ENCODE assay signal across 16 cellular contexts in the genomic region with DNA sequence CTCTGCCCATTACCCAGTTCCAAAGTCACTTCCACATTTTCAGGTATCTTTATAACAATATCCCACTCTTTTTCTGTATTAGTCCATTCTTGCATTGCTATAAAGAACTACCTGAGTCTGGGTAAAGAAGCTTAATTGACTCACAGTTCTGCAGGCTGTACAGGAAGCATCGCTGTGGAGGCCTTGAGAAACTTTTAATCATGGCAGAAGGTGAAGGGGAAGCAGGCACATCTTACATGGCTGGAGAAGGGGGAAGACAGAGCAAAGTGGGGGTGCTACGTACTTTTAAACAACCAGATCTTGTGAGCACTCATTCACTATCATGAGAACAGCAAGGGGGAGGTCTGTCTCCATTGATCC.
DNase-seq lines count a peak whose midpoint lies in the region; ATAC-seq, FAIRE-seq and TF ChIP-seq lines count a peak whose summit lies in the region.
"Had no signal": no experiment of that assay in that cellular context is flagged by ENCODE, and none has a peak within 500 bp of the region (broad histone marks: within the 10 kb centered on the region; RNA-seq: fewer than 3 reads in every experiment).

No MANE protein-coding gene starts in this region.

- in situ Hi-C loops in HepG2 (cut with HindIII; ENCODE audit: extremely low pct_ligation_motif_present, low pct_unique_long_range_greater_than_20kb) (no loop called here), gastrocnemius medialis (cut with MboI; ENCODE audit: low sequenced_read_pairs in 4 of 4) (no loop called here)

- TF ChIP-seq RAD21 in HepG2 (CRISPR knock-in tag; IDR thresholded peaks at IDR 0.05) = no peak

- H3K79me2 ChIP-seq in ACC112 (ENCODE audit: control insufficient read depth, insufficient read depth, low read length, unreplicated experiment) = no peaks in the 10 kb centered on the region
- H3K79me2 ChIP-seq in HepG2 (ENCODE audit: insufficient read depth, low read length) = peaks cover 2% of the 10 kb centered on the region

- H3K4me2 ChIP-seq in HepG2 (ENCODE audit: low read depth, low read length) = no peak overlapping the region

- WGBS in HepG2 (ENCODE audit: low lambda C conversion rate) = 96% methylated on average over 2 of the region's 2 CpGs

- H3K36me3 ChIP-seq in ACC112 (ENCODE audit: insufficient read depth, low read length) = 0 out of 2 replicates have a peak, but pooled peaks cover 4% of the 10 kb centered on the region
- H3K36me3 ChIP-seq in adipocyte (ENCODE audit: control insufficient read depth, insufficient read depth, low read length, severe bottlenecking) = no peaks in the 10 kb centered on the region
- H3K36me3 ChIP-seq in HepG2 (replicated peaks in 1 of 2; ENCODE audit: control insufficient read depth in 1 of 2, insufficient read depth in 2 of 2, low read length in 2 of 2) = peaks cover 1 to 29% of the 10 kb centered on the region in 2 experiments; a peak in 3 of 5 replicates
- no peaks in the 10 kb centered on the region for H3K36me3 ChIP-seq in gastrocnemius medialis

- BruUV-seq in HepG2 (replicated peaks; lab: Mats Ljungman, UMichigan) = no TSS peak

- H2AFZ ChIP-seq in ACC112 (ENCODE audit: low read length, unreplicated experiment) (no peak overlapping the region), HepG2 (ENCODE audit: low read length) (no peak overlapping the region)
- H2AFZ ChIP-seq: PC-9 had no signal

- CTCF ChIA-PET in HepG2 (lab: Yijun Ruan, JAX; ENCODE audit: low intra/inter-chr PET ratio, low total read pairs) = no interaction called here

- H3K4me1 ChIP-seq in ACC112 (ENCODE audit: control insufficient read depth, insufficient read depth, low read length, unreplicated experiment) = peaks cover 31% of the 10 kb centered on the region
- peaks cover 42% of the 10 kb centered on the region for H3K4me1 ChIP-seq in adipocyte (ENCODE audit: control insufficient read depth, insufficient read depth, low read length)
- H3K4me1 ChIP-seq in HepG2 (ENCODE audit: insufficient read depth, low read length) = peaks cover 79% of the 10 kb centered on the region
- peaks cover 47 to 48% of the 10 kb centered on the region in 2 donors for H3K4me1 ChIP-seq in gastrocnemius medialis

- H3K4me3 Mint-ChIP-seq in effector memory CD8-positive, alpha-beta T cell = no peak overlapping the region
- H3K4me3 Mint-ChIP-seq: IgD-negative memory B cell had no signal

- no peaks in the 10 kb centered on the region for H4K20me1 ChIP-seq in HepG2 (ENCODE audit: insufficient read depth, low read length)

- intact Hi-C loops in HepG2 (cut with micrococcal nuclease; ENCODE audit: unreplicated experiment) = no loop called here
- intact Hi-C loops in gastrocnemius medialis (cut with DNase I; ENCODE audit: low total_unique reads) = no loop called here

- H3K27me3 Mint-ChIP-seq in effector memory CD8-positive, alpha-beta T cell = no peaks in the 10 kb centered on the region
- H3K27me3 Mint-ChIP-seq: IgD-negative memory B cell had no signal

- H3K27ac ChIP-seq in ACC112 (ENCODE audit: low read depth, low read length) (peak overlapping the region; percentile 98), HepG2 (ENCODE audit: extremely low read length, insufficient read depth, low read length) (no peak overlapping the region), gastrocnemius medialis (peak overlapping the region in 3 of 4 donors; percentile 75 to 85 (median 82))
- H3K27ac ChIP-seq: SK-N-MC had no signal

- POLR2A ChIA-PET in HepG2 (lab: Yijun Ruan, JAX) = no interaction called here

- H3K27ac Mint-ChIP-seq in effector memory CD8-positive, alpha-beta T cell = no peak overlapping the region

- H3K9me3 ChIP-seq in adipocyte (ENCODE audit: control insufficient read depth, low read length) = peaks cover 13% of the 10 kb centered on the region
- H3K9me3 ChIP-seq in HepG2 (ENCODE audit: low read length) = peaks cover 22% of the 10 kb centered on the region
- H3K9me3 ChIP-seq in gastrocnemius medialis = no peaks in the 10 kb centered on the region

- no peaks in the 10 kb centered on the region for H3K36me3 Mint-ChIP-seq in effector memory CD8-positive, alpha-beta T cell (ENCODE audit: insufficient read depth)

- H3K4me1 Mint-ChIP-seq in effector memory CD8-positive, alpha-beta T cell (ENCODE audit: low read depth in 2 of 2) = no peaks in the 10 kb centered on the region

- no peak for TF ChIP-seq POLR2A in HepG2 (IDR thresholded peaks at IDR 0.05; ENCODE audit: insufficient read depth in 1 of 2, low read depth in 2 of 2, low read length in 2 of 2)
- no peak for TF ChIP-seq POLR2A in gastrocnemius medialis (IDR thresholded peaks at IDR 0.05)

- H3K4me3 ChIP-seq in ACC112 (ENCODE audit: low read depth, low read length) (peak overlapping the region; percentile 3; the same call in 1 of the 2 replicates), adipocyte (ENCODE audit: low read length) (no peak overlapping the region), HepG2 (replicated peaks in 1 of 3; ENCODE audit: insufficient read depth in 1 of 3, low read depth in 2 of 3, low read length in 3 of 3) (no peak overlapping the region), gastrocnemius medialis (no peak overlapping the region)
- H3K4me3 ChIP-seq: PC-9, SK-N-MC had no signal

- H3K9me3 Mint-ChIP-seq in effector memory CD8-positive, alpha-beta T cell = no peaks in the 10 kb centered on the region

- H3K9ac ChIP-seq in adipocyte (ENCODE audit: low read length) (peak overlapping the region; percentile 43), HepG2 (ENCODE audit: insufficient read depth, low read depth, low read length) (no peak overlapping the region)

- FAIRE-seq in HepG2 (lab: Jason Lieb, UNC) (no peak), HTR-8/SVneo (lab: Jason Lieb, UNC) (no peak)

- no peak for TF ChIP-seq EP300 in HepG2 (IDR thresholded peaks at IDR 0.05; ENCODE audit: low read depth in 2 of 2, low read length in 2 of 2)
- TF ChIP-seq EP300 in HepG2 (CRISPR knock-in tag; IDR thresholded peaks at IDR 0.05; ENCODE audit: borderline replicate concordance) = no peak

- ATAC-seq in HepG2 (no peak), gastrocnemius medialis (no peak), GM18498 (IDR thresholded peaks at IDR 0.05; ENCODE audit: unreplicated experiment) (no peak)
- no peak for ATAC-seq in effector memory CD8-positive, alpha-beta T cell (replicated peaks)

- H3K27me3 ChIP-seq in ACC112 (ENCODE audit: insufficient read depth, low read length) (no peaks in the 10 kb centered on the region), adipocyte (replicated peaks; ENCODE audit: control insufficient read depth, insufficient read depth, low read length) (no peaks in the 10 kb centered on the region), HepG2 (ENCODE audit: control insufficient read depth in 1 of 2, insufficient read depth in 2 of 2, low read length in 2 of 2) (no peaks in the 10 kb centered on the region), gastrocnemius medialis (no peaks in the 10 kb centered on the region)

- TF ChIP-seq CTCF in HepG2 (CRISPR knock-in tag; IDR thresholded peaks at IDR 0.05) (no peak), gastrocnemius medialis (IDR thresholded peaks at IDR 0.05 in 4 of 5, conservative IDR thresholded peaks at IDR 0.05 in 1 of 5) (no peak)

- DNase-seq in adipocyte (ENCODE audit: low read depth) (no peak), HepG2 (ENCODE audit: low spot score) (no peak), gastrocnemius medialis (no peak), HTR-8/SVneo (ENCODE audit: insufficient read length, low spot score) (no peak)
- DNase-seq in effector memory CD8-positive, alpha-beta T cell = no peak
- DNase-seq: MV-4-11, NCI-H1436, NCI-H2029, NCI-H2171, NCI-H446 treated with DMSO at 0.1 percent for 48 hours, NCI-H774, PC-9 had no signal

TF ChIP-seq in HepG2, 621 proteins besides CTCF, POLR2A, EP300 and RAD21 (continues in another document):
- TF ChIP-seq, protein P1, sequence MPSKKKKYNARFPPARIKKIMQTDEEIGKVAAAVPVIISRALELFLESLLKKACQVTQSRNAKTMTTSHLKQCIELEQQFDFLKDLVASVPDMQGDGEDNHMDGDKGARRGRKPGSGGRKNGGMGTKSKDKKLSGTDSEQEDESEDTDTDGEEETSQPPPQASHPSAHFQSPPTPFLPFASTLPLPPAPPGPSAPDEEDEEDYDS (CRISPR knock-in tag; IDR thresholded peaks at IDR 0.05) = no peak
- TF ChIP-seq, protein P2, sequence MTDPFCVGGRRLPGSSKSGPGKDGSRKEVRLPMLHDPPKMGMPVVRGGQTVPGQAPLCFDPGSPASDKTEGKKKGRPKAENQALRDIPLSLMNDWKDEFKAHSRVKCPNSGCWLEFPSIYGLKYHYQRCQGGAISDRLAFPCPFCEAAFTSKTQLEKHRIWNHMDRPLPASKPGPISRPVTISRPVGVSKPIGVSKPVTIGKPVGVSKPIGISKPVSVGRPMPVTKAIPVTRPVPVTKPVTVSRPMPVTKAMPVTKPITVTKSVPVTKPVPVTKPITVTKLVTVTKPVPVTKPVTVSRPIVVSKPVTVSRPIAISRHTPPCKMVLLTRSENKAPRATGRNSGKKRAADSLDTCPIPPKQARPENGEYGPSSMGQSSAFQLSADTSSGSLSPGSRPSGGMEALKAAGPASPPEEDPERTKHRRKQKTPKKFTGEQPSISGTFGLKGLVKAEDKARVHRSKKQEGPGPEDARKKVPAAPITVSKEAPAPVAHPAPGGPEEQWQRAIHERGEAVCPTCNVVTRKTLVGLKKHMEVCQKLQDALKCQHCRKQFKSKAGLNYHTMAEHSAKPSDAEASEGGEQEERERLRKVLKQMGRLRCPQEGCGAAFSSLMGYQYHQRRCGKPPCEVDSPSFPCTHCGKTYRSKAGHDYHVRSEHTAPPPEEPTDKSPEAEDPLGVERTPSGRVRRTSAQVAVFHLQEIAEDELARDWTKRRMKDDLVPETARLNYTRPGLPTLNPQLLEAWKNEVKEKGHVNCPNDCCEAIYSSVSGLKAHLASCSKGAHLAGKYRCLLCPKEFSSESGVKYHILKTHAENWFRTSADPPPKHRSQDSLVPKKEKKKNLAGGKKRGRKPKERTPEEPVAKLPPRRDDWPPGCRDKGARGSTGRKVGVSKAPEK (CRISPR knock-in tag; IDR thresholded peaks at IDR 0.05; ENCODE audit: borderline replicate concordance) = no peak
